Comparison of ENCODE assay signal across 7 cellular contexts in genomic region chr5:59275537-59276276, GRCh38.
DNase-seq lines count a peak whose midpoint lies in the region; ATAC-seq and TF ChIP-seq lines count a peak whose summit lies in the region.

No MANE protein-coding gene starts in this region.

- POLR2A ChIA-PET in WTC11 (lab: Charles Lee): no interaction called here

- TF ChIP-seq CTCF in HFF-Myc (IDR thresholded peaks at IDR 0.05; ENCODE audit: low read depth, low read length, missing control alignments) (no peak), WTC11 (IDR thresholded peaks at IDR 0.05) (no peak)

- no peak for DNase-seq in HFF-Myc (ENCODE audit: extremely low read depth, low read depth)
- DNase-seq in WTC11 (ENCODE audit: low spot score): peak; percentile 23
- DNase-seq in Right ventricle myocardium superior: peak; percentile 51
- DNase-seq in non-pigmented ciliary epithelial cell (ENCODE audit: low read depth): peak; percentile 26
- DNase-seq in ureter (ENCODE audit: low spot score): no peak
- DNase-seq in hepatic stellate cell (ENCODE audit: low spot score): no peak

- peak overlapping the region; percentile 64 for H3K4me3 Mint-ChIP-seq in WTC11

- peak; percentile 96 for ATAC-seq in WTC11
- peak; percentile 86 for ATAC-seq in Right ventricle myocardium superior (ENCODE audit: poor library complexity)
- ATAC-seq in GM21619 (IDR thresholded peaks at IDR 0.05; ENCODE audit: unreplicated experiment): no peak

- peak overlapping the region; percentile 38 for H3K4me3 ChIP-seq in HFF-Myc (replicated peaks; ENCODE audit: low read depth, low read length)

- H3K4me1 Mint-ChIP-seq in WTC11: peaks cover 20% of the 10 kb centered on the region

- no peaks in the 10 kb centered on the region for H3K9me3 Mint-ChIP-seq in WTC11

- no peak overlapping the region; the same call in 1 of the 2 replicates for H3K27ac Mint-ChIP-seq in WTC11

- H3K36me3 Mint-ChIP-seq in WTC11: no peaks in the 10 kb centered on the region

- intact Hi-C loops in Right ventricle myocardium superior (cut with DNase I): no loop called here

- no peaks in the 10 kb centered on the region for H3K27me3 Mint-ChIP-seq in WTC11 (ENCODE audit: low read depth)

- CTCF ChIA-PET in WTC11 (lab: Charles Lee): interaction anchor here (1.2 to 1.3 kb wide), 2 partner anchors 87 to 92 kb away, joined by 3 to 5 read pairs; no protein-coding TSS in a partner anchor

TF ChIP-seq in WTC11, 78 proteins besides CTCF, POLR2A, EP300 and RAD21:
- no peak for TF ChIP-seq RORB (CRISPR knock-in tag; IDR thresholded peaks at IDR 0.05)
- TF ChIP-seq ZNF263 (CRISPR knock-in tag; IDR thresholded peaks at IDR 0.05; ENCODE audit: low read depth): no peak
- no peak for TF ChIP-seq NFE2L1 (CRISPR knock-in tag; IDR thresholded peaks at IDR 0.05)
- no peak for TF ChIP-seq ARID4B (CRISPR knock-in tag; IDR thresholded peaks at IDR 0.05; ENCODE audit: borderline replicate concordance)
- TF ChIP-seq, protein P1, sequence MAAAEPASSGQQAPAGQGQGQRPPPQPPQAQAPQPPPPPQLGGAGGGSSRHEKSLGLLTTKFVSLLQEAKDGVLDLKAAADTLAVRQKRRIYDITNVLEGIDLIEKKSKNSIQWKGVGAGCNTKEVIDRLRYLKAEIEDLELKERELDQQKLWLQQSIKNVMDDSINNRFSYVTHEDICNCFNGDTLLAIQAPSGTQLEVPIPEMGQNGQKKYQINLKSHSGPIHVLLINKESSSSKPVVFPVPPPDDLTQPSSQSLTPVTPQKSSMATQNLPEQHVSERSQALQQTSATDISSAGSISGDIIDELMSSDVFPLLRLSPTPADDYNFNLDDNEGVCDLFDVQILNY (CRISPR knock-in tag; IDR thresholded peaks at IDR 0.05): no peak
- no peak for TF ChIP-seq STAT6 (CRISPR knock-in tag; conservative IDR thresholded peaks at IDR 0.05; ENCODE audit: low read depth)
- no peak for TF ChIP-seq ZNF532 (CRISPR knock-in tag; IDR thresholded peaks at IDR 0.05; ENCODE audit: borderline replicate concordance)
- TF ChIP-seq ZNF396 (CRISPR knock-in tag; IDR thresholded peaks at IDR 0.05; ENCODE audit: borderline replicate concordance): no peak
- TF ChIP-seq ZNF138 (CRISPR knock-in tag; conservative IDR thresholded peaks at IDR 0.05): no peak
- no peak for TF ChIP-seq CDX4 (CRISPR knock-in tag; IDR thresholded peaks at IDR 0.05; ENCODE audit: borderline replicate concordance)
- no peak for TF ChIP-seq TEAD1 (CRISPR knock-in tag; IDR thresholded peaks at IDR 0.05)
- no peak for TF ChIP-seq ELF4 (CRISPR knock-in tag; IDR thresholded peaks at IDR 0.05; ENCODE audit: low read depth)
- TF ChIP-seq ZNF232 (CRISPR knock-in tag; IDR thresholded peaks at IDR 0.05): no peak
- TF ChIP-seq SOX15 (CRISPR knock-in tag; IDR thresholded peaks at IDR 0.05): no peak
- TF ChIP-seq, protein P2, sequence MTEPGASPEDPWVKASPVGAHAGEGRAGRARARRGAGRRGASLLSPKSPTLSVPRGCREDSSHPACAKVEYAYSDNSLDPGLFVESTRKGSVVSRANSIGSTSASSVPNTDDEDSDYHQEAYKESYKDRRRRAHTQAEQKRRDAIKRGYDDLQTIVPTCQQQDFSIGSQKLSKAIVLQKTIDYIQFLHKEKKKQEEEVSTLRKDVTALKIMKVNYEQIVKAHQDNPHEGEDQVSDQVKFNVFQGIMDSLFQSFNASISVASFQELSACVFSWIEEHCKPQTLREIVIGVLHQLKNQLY (CRISPR knock-in tag; IDR thresholded peaks at IDR 0.05): no peak
TF ChIP-seq in WTC11: peak in this region for 0.

Comparison
In these comparisons a context has a peak if more than half of its experiments do, and no peak if none do; other contexts are left out.
1. DNase-seq: peak in WTC11 (single experiment), Right ventricle myocardium superior (single experiment) and non-pigmented ciliary epithelial cell (single experiment); none in HFF-Myc (single experiment), ureter (single experiment) and hepatic stellate cell (single experiment).